In genomic region chr18:50654211-50654610, GRCh38 we compare ENCODE assay signal across 20 cellular contexts.
A peak's percentile ranks its signal among the peaks of the same experiment; 100 is the strongest.
DNase-seq lines count a peak whose midpoint lies in the region; ATAC-seq and TF ChIP-seq lines count a peak whose summit lies in the region.
"Had no signal": no experiment of that assay in that cellular context is flagged by ENCODE, and none has a peak within 500 bp of the region (broad histone marks: within the 10 kb centered on the region; RNA-seq: fewer than 3 reads in every experiment).

No MANE protein-coding gene starts in this region.

- H3K9ac ChIP-seq in muscle layer of colon (ENCODE audit: low read length) (peak overlapping the region; percentile 39), stomach smooth muscle (ENCODE audit: low read length in 2 of 2) (peak overlapping the region; percentile 65 to 80)

- H3K36me3 ChIP-seq in esophagus (ENCODE audit: control insufficient read depth in 2 of 2, insufficient read depth in 2 of 2, low read length in 1 of 2) (no peaks in the 10 kb centered on the region), muscle layer of colon (ENCODE audit: insufficient read depth, low read length) (no peaks in the 10 kb centered on the region), stomach smooth muscle (ENCODE audit: control insufficient read depth in 2 of 2, insufficient read depth in 2 of 2, low read length in 2 of 2) (no peaks in the 10 kb centered on the region), A673 (ENCODE audit: insufficient read depth, low read length, poor library complexity, severe bottlenecking) (no peaks in the 10 kb centered on the region)
- H3K36me3 ChIP-seq: left lung, WERI-Rb-1 had no signal

- ATAC-seq in HG03139 (IDR thresholded peaks at IDR 0.05; ENCODE audit: unreplicated experiment) (no peak), GM18870 (IDR thresholded peaks at IDR 0.05; ENCODE audit: unreplicated experiment) (no peak)
- ATAC-seq: SK-N-SH treated with all-trans-retinoic acid at 6 μM for 48 hours had no signal

- H3K27ac ChIP-seq in esophagus (ENCODE audit: low read depth in 2 of 2, low read length in 1 of 2) (peak overlapping the region; percentile 72 to 82), muscle layer of colon (ENCODE audit: low read depth, low read length) (peak overlapping the region; percentile 97), stomach smooth muscle (ENCODE audit: low read length) (peak overlapping the region; percentile 96), A673 (ENCODE audit: low read depth, low read length, poor library complexity, severe bottlenecking) (no peak overlapping the region)
- H3K27ac ChIP-seq: left lung, RWPE1, WERI-Rb-1 had no signal

- no peaks in the 10 kb centered on the region for H3K9me3 ChIP-seq in esophagus (ENCODE audit: control insufficient read depth in 2 of 2, insufficient read depth in 1 of 2, low read depth in 1 of 2, low read length in 1 of 2)
- no peaks in the 10 kb centered on the region for H3K9me3 ChIP-seq in muscle layer of colon (ENCODE audit: low read length)
- no peaks in the 10 kb centered on the region for H3K9me3 ChIP-seq in stomach smooth muscle (ENCODE audit: control insufficient read depth in 2 of 2, low read length in 2 of 2)
- H3K9me3 ChIP-seq in A673 (ENCODE audit: low read depth, low read length, poor library complexity, severe bottlenecking), result no peaks in the 10 kb centered on the region
- H3K9me3 ChIP-seq: left lung had no signal

- WGBS in esophagus, 2 donors, result 57 to 69% methylated on average over 2 of the region's 2 CpGs

- BruUV-seq in A673 (replicated peaks; lab: Mats Ljungman, UMichigan), result no TSS peak

- TF ChIP-seq CTCF in A673 (conservative IDR thresholded peaks at IDR 0.05; ENCODE audit: low read depth, low read length), result no peak
- no peak for TF ChIP-seq CTCF in GM13976 (IDR thresholded peaks at IDR 0.05; ENCODE audit: borderline replicate concordance, control extremely low read depth, extremely low read depth, insufficient read depth, missing control alignments)

- DNase-seq in G401 (ENCODE audit: low spot score), result peak; percentile 51
- no peak for DNase-seq in A673 (ENCODE audit: low spot score)
- no peak for DNase-seq in GM13976 (ENCODE audit: low spot score)
- DNase-seq: activated CD8-positive, alpha-beta memory T cell treated with anti-CD3 and anti-CD28 coated beads, Interleukin-2, amount 50 U/mL, for 4 hours; CD4-positive, alpha-beta T cell; KBM-7; left lung; MM.1S; NCI-H1436; NCI-H524 treated with DMSO at 0.1 percent for 48 hours; stimulated activated CD4-positive, alpha-beta T cell treated with anti-CD3 and anti-CD28 coated beads, Interleukin-12 subunit alpha, Interleukin-12 subunit beta, amount 100 ng/mL, for 4 hours; stimulated activated CD4-positive, alpha-beta T cell treated with anti-CD3 and anti-CD28 coated beads, Interleukin-4, amount 100 ng/mL, for 4 hours; WERI-Rb-1 had no signal

- POLR2A ChIA-PET in A673 (lab: Charles Lee; ENCODE audit: low non-redundant PET), result no interaction called here

- no peaks in the 10 kb centered on the region for H3K27me3 ChIP-seq in esophagus (ENCODE audit: control insufficient read depth in 1 of 2, insufficient read depth in 2 of 2, low read length in 2 of 2)
- H3K27me3 ChIP-seq in muscle layer of colon (ENCODE audit: control insufficient read depth in 1 of 2, insufficient read depth in 2 of 2, low read length in 2 of 2), result no peaks in the 10 kb centered on the region
- H3K27me3 ChIP-seq in stomach smooth muscle (ENCODE audit: control insufficient read depth in 1 of 2, insufficient read depth in 2 of 2, low read length in 2 of 2), result no peaks in the 10 kb centered on the region
- no peaks in the 10 kb centered on the region for H3K27me3 ChIP-seq in A673 (replicated peaks; ENCODE audit: insufficient read depth, low read depth, low read length, poor library complexity)
- H3K27me3 ChIP-seq: left lung had no signal

- H3K4me3 ChIP-seq in esophagus (ENCODE audit: low read depth in 1 of 2, low read length in 2 of 2), result no peak overlapping the region
- H3K4me3 ChIP-seq in muscle layer of colon (ENCODE audit: low read depth in 1 of 2, low read length in 2 of 2), result no peak overlapping the region
- H3K4me3 ChIP-seq in stomach smooth muscle (ENCODE audit: low read length in 2 of 2), result peak overlapping the region; percentile 24 to 58
- no peak overlapping the region for H3K4me3 ChIP-seq in A673 (ENCODE audit: low read depth, low read length, poor library complexity, severe bottlenecking)
- H3K4me3 ChIP-seq: left lung had no signal

- H3K4me1 ChIP-seq in esophagus (ENCODE audit: control insufficient read depth in 2 of 2, insufficient read depth in 2 of 2, low read length in 1 of 2) (peaks cover 2% of the 10 kb centered on the region in 2 donors), muscle layer of colon (ENCODE audit: insufficient read depth, low read length) (peaks cover 85% of the 10 kb centered on the region), stomach smooth muscle (ENCODE audit: control insufficient read depth, insufficient read depth, low read length) (peaks cover 93% of the 10 kb centered on the region), A673 (ENCODE audit: insufficient read depth, low read length, poor library complexity, severe bottlenecking) (no peaks in the 10 kb centered on the region)
- H3K4me1 ChIP-seq: left lung had no signal

- in situ Hi-C loops in G401 (cut with HindIII; ENCODE audit: low sequenced_read_pairs) (no loop called here), GM13976 (cut with MboI; ENCODE audit: low sequenced_read_pairs, unreplicated experiment) (no loop called here)

- CTCF ChIA-PET in A673 (lab: Charles Lee), result no interaction called here

- intact Hi-C loops in A673 (cut with micrococcal nuclease; ENCODE audit: unreplicated experiment), result loop anchor here (10.0 kb wide), 1 partner anchor 131 kb away; no protein-coding TSS in a partner anchor

Comparison
In these comparisons a context has a peak if more than half of its experiments do, and no peak if none do; other contexts are left out.
1. H3K4me3 ChIP-seq: peak in stomach smooth muscle (2 of 2); none in esophagus (0 of 2), muscle layer of colon (0 of 2) and A673 (single experiment).